In genomic region chr2:142741764-142742269, GRCh38 we compare ENCODE assay signal across 15 cellular contexts.
DNase-seq lines count a peak whose midpoint lies in the region; ATAC-seq and TF ChIP-seq lines count a peak whose summit lies in the region.
"Had no signal": no experiment of that assay in that cellular context is flagged by ENCODE, and none has a peak within 500 bp of the region (broad histone marks: within the 10 kb centered on the region; RNA-seq: fewer than 3 reads in every experiment).

No MANE protein-coding gene starts in this region.

- no peak for TF ChIP-seq CTCF in brain microvascular endothelial cell (IDR thresholded peaks at IDR 0.05; ENCODE audit: low read depth, low read length, missing control alignments)
- TF ChIP-seq CTCF in ovary (IDR thresholded peaks at IDR 0.05) = no peak
- no peak for TF ChIP-seq CTCF in GM13977 (IDR thresholded peaks at IDR 0.05; ENCODE audit: extremely low read depth, insufficient read depth, missing control alignments)

- no peaks in the 10 kb centered on the region for H3K9me3 ChIP-seq in ovary
- H3K9me3 ChIP-seq: neutrophil had no signal

- H3K27ac ChIP-seq in brain microvascular endothelial cell (peak overlapping the region; percentile 79), ovary (no peak overlapping the region)
- H3K27ac ChIP-seq: C4-2B, neutrophil, suprapubic skin, VCaP had no signal

- no peaks in the 10 kb centered on the region for H3K27me3 ChIP-seq in brain microvascular endothelial cell (replicated peaks)
- H3K27me3 ChIP-seq in ovary = no peaks in the 10 kb centered on the region
- H3K27me3 ChIP-seq: neutrophil, suprapubic skin had no signal

- WGBS in ovary, 3 donors = 94 to 97% (median 95%) methylated on average over 2 of the region's 2 CpGs

- no peak overlapping the region for H3K4me3 ChIP-seq in brain microvascular endothelial cell (ENCODE audit: low read depth, low read length)
- H3K4me3 ChIP-seq in ovary = no peak overlapping the region
- H3K4me3 ChIP-seq: suprapubic skin had no signal

- TF ChIP-seq EP300 in ovary (IDR thresholded peaks at IDR 0.05) = no peak

- no peak for TF ChIP-seq POLR2A in ovary (IDR thresholded peaks at IDR 0.05)

- intact Hi-C loops in ovary (cut with DNase I) = no loop called here

- ATAC-seq in GM18511 (IDR thresholded peaks at IDR 0.05; ENCODE audit: unreplicated experiment) = peak; percentile 57
- ATAC-seq in GM21390 (IDR thresholded peaks at IDR 0.05; ENCODE audit: unreplicated experiment) = peak; percentile 56
- ATAC-seq in HG03039 (IDR thresholded peaks at IDR 0.05; ENCODE audit: unreplicated experiment) = peak; percentile 81
- ATAC-seq: SK-N-SH treated with all-trans-retinoic acid at 6 μM for 48 hours had no signal

- DNase-seq in brain microvascular endothelial cell (no peak), NCI-H82 treated with DMSO at 0.1 percent for 48 hours (lab: John Stamatoyannopoulos, UW; ENCODE audit: unreplicated experiment) (no peak), ovary (no peak), GM13977 (ENCODE audit: low spot score) (no peak)
- no peak for DNase-seq in activated CD4-positive, alpha-beta T cell treated with anti-CD3 and anti-CD28 coated beads, Interleukin-2, amount 50 U/mL, for 48 hours
- DNase-seq: amniotic stem cell, H7 had no signal

- no peaks in the 10 kb centered on the region for H3K4me1 ChIP-seq in ovary (ENCODE audit: insufficient read depth)
- H3K4me1 ChIP-seq: suprapubic skin had no signal

- H3K36me3 ChIP-seq in brain microvascular endothelial cell (replicated peaks) (no peaks in the 10 kb centered on the region), ovary (no peaks in the 10 kb centered on the region)
- H3K36me3 ChIP-seq: neutrophil, suprapubic skin had no signal

- in situ Hi-C loops in brain microvascular endothelial cell (cut with HindIII; ENCODE audit: low pct_ligation_motif_present, low sequenced_read_pairs) = no loop called here
- in situ Hi-C loops in GM13977 (cut with MboI; ENCODE audit: low pct_unique_long_range_greater_than_20kb, low sequenced_read_pairs, unreplicated experiment) = no loop called here
